In genomic region chr11:14114269-14114668, GRCh38 we compare ENCODE assay signal across 19 cellular contexts.
DNase-seq lines count a peak whose midpoint lies in the region; ATAC-seq and TF ChIP-seq lines count a peak whose summit lies in the region.
"Had no signal": no experiment of that assay in that cellular context is flagged by ENCODE, and none has a peak within 500 bp of the region (broad histone marks: within the 10 kb centered on the region; RNA-seq: fewer than 3 reads in every experiment).

No MANE protein-coding gene starts in this region.

- TF ChIP-seq CTCF in LNCaP clone FGC (IDR thresholded peaks at IDR 0.05; ENCODE audit: control insufficient read depth, extremely low read depth, insufficient read depth), result no peak
- TF ChIP-seq CTCF in cardiac muscle cell (IDR thresholded peaks at IDR 0.05; ENCODE audit: low read depth, low read length), result no peak
- TF ChIP-seq CTCF in left lung (IDR thresholded peaks at IDR 0.05), result no peak
- TF ChIP-seq CTCF in RWPE1 (conservative IDR thresholded peaks at IDR 0.05; ENCODE audit: low read depth), result no peak
- TF ChIP-seq CTCF in colonic mucosa (IDR thresholded peaks at IDR 0.05), result no peak

- H3K4me1 ChIP-seq in cardiac muscle cell (ENCODE audit: low read depth) (peaks cover 22% of the 10 kb centered on the region), left lung (no peaks in the 10 kb centered on the region), colonic mucosa (no peaks in the 10 kb centered on the region)

- H3K27ac ChIP-seq in cardiac muscle cell (peak overlapping the region; percentile 82), left lung (no peak overlapping the region), RWPE1 (no peak overlapping the region), colonic mucosa (no peak overlapping the region)
- H3K27ac ChIP-seq: GM23248, Peyer's patch had no signal

- no peaks in the 10 kb centered on the region for H3K36me3 Mint-ChIP-seq in activated CD8-positive, alpha-beta memory T cell treated with anti-CD3 and anti-CD28 coated beads, Interleukin-2, amount 10 ng/mL, durations not matched to agents 7 days and 5 days
- H3K36me3 Mint-ChIP-seq: IgD-negative memory B cell had no signal

- H3K36me3 ChIP-seq in cardiac muscle cell (no peaks in the 10 kb centered on the region), left lung (no peaks in the 10 kb centered on the region), colonic mucosa (no peaks in the 10 kb centered on the region)
- H3K36me3 ChIP-seq: Peyer's patch had no signal

- no peak overlapping the region for H3K9ac ChIP-seq in colonic mucosa (ENCODE audit: low read depth in 2 of 2, low read length in 2 of 2)
- H3K9ac ChIP-seq: GM23248 had no signal

- intact Hi-C loops in left lung (cut with DNase I) (no loop called here), colonic mucosa (cut with DNase I) (no loop called here)

- H3K4me3 ChIP-seq in LNCaP clone FGC (ENCODE audit: low read depth, low read length) (no peak overlapping the region), cardiac muscle cell (no peak overlapping the region), left lung (no peak overlapping the region), colonic mucosa (no peak overlapping the region)
- H3K4me3 ChIP-seq: GM23248, Peyer's patch had no signal

- H3K27me3 Mint-ChIP-seq in activated CD8-positive, alpha-beta memory T cell treated with anti-CD3 and anti-CD28 coated beads, Interleukin-2, amount 10 ng/mL, durations not matched to agents 7 days and 5 days, result peaks cover 3% of the 10 kb centered on the region
- H3K27me3 Mint-ChIP-seq: CD4-positive, alpha-beta T cell had no signal

- H3K9me3 Mint-ChIP-seq in activated CD8-positive, alpha-beta memory T cell treated with anti-CD3 and anti-CD28 coated beads, Interleukin-2, amount 10 ng/mL, durations not matched to agents 7 days and 5 days (ENCODE audit: low read depth), result no peaks in the 10 kb centered on the region
- H3K9me3 Mint-ChIP-seq: CD4-positive, alpha-beta T cell had no signal

- H3K9me3 ChIP-seq in cardiac muscle cell (ENCODE audit: low read depth) (no peaks in the 10 kb centered on the region), left lung (no peaks in the 10 kb centered on the region), colonic mucosa (no peaks in the 10 kb centered on the region)
- H3K9me3 ChIP-seq: Peyer's patch had no signal

- POLR2A ChIA-PET in RWPE1 (lab: Yijun Ruan, JAX; ENCODE audit: low non-redundant PET), result no interaction called here

- H3K27me3 ChIP-seq in cardiac muscle cell (no peaks in the 10 kb centered on the region), left lung (no peaks in the 10 kb centered on the region), colonic mucosa (no peaks in the 10 kb centered on the region)
- H3K27me3 ChIP-seq: Peyer's patch had no signal

- H3K4me3 Mint-ChIP-seq in activated CD8-positive, alpha-beta memory T cell treated with anti-CD3 and anti-CD28 coated beads, Interleukin-2, amount 10 ng/mL, durations not matched to agents 7 days and 5 days, result no peak overlapping the region
- H3K4me3 Mint-ChIP-seq: CD4-positive, alpha-beta T cell; IgD-negative memory B cell had no signal

- no peak overlapping the region for H3K27ac Mint-ChIP-seq in activated CD8-positive, alpha-beta memory T cell treated with anti-CD3 and anti-CD28 coated beads, Interleukin-2, amount 10 ng/mL, durations not matched to agents 7 days and 5 days
- H3K27ac Mint-ChIP-seq: CD4-positive, alpha-beta T cell; IgD-negative memory B cell had no signal

- ATAC-seq in left lung, result peak; percentile 24
- ATAC-seq in activated CD8-positive, alpha-beta memory T cell treated with anti-CD3 and anti-CD28 coated beads, Interleukin-2, amount 10 ng/mL, durations not matched to agents 7 days and 5 days, result no peak
- ATAC-seq: HCT116 had no signal

- CTCF ChIA-PET in RWPE1 (lab: Yijun Ruan, JAX), result no interaction called here
- CTCF ChIA-PET in activated CD8-positive, alpha-beta memory T cell treated with anti-CD3 and anti-CD28 coated beads, Interleukin-2, amount 10 ng/mL, durations not matched to agents 7 days and 5 days (lab: Charles Lee), result no interaction called here

- H3K4me1 Mint-ChIP-seq in activated CD8-positive, alpha-beta memory T cell treated with anti-CD3 and anti-CD28 coated beads, Interleukin-2, amount 10 ng/mL, durations not matched to agents 7 days and 5 days, result peaks cover 5% of the 10 kb centered on the region
- H3K4me1 Mint-ChIP-seq: IgD-negative memory B cell had no signal

- DNase-seq in LNCaP clone FGC (ENCODE audit: low read depth), result peak; percentile 61
- no peak for DNase-seq in cardiac muscle cell (ENCODE audit: low read depth in 1 of 2, low spot score in 1 of 2)
- DNase-seq in left lung, result no peak
- DNase-seq in RWPE1 (ENCODE audit: low spot score), result no peak
- DNase-seq in colonic mucosa, result no peak
- DNase-seq in cerebellum (ENCODE audit: low spot score), result no peak
- DNase-seq in activated CD8-positive, alpha-beta memory T cell treated with anti-CD3 and anti-CD28 coated beads, Interleukin-2, amount 10 ng/mL, durations not matched to agents 7 days and 5 days, result no peak
- DNase-seq: AML-193; CD4-positive, alpha-beta T cell; GM23248; NCI-H1048; NCI-H1694; NCI-H446; NCI-H774; Peyer's patch; SIG-M5 had no signal

TF ChIP-seq in PFSK-1, 5 proteins besides CTCF, POLR2A, EP300 and RAD21:
- TF ChIP-seq REST (IDR thresholded peaks at IDR 0.05; ENCODE audit: insufficient read depth in 1 of 2, low read depth in 2 of 2, low read length in 2 of 2) (no peak), SIN3A (IDR thresholded peaks at IDR 0.05; ENCODE audit: borderline replicate concordance, insufficient read depth, low read length) (0 out of 2 replicates have a peak, but pooled peaks have one; percentile 19)
TF ChIP-seq in PFSK-1: peak in this region for 1.
